Comparison of ENCODE assay signal across 8 cellular contexts in genomic region chr9:84271004-84271886, GRCh38.
DNase-seq lines count a peak whose midpoint lies in the region; ATAC-seq and TF ChIP-seq lines count a peak whose summit lies in the region.

No MANE protein-coding gene starts in this region.

- no peaks in the 10 kb centered on the region for H4K20me1 ChIP-seq in neural progenitor cell (ENCODE audit: low read depth)

- peak overlapping the region; percentile 44 for H3K4me3 ChIP-seq in neural progenitor cell
- peak overlapping the region; percentile 11 for H3K4me3 ChIP-seq in urinary bladder (ENCODE audit: low read depth, low read length)

- peaks cover 4% of the 10 kb centered on the region for H3F3A ChIP-seq in neural progenitor cell (ENCODE audit: low read depth)

- ATAC-seq in HG03135 (IDR thresholded peaks at IDR 0.05; ENCODE audit: unreplicated experiment) (peak; percentile 97), foreskin keratinocyte (peak; percentile 68)

- WGBS in urinary bladder = 20% methylated on average over 26 of the region's 26 CpGs

- TF ChIP-seq CTCF in foreskin keratinocyte (conservative IDR thresholded peaks at IDR 0.05) = no peak
- TF ChIP-seq CTCF in neural progenitor cell (IDR thresholded peaks at IDR 0.05) = no peak

- no peaks in the 10 kb centered on the region for H3K9me3 ChIP-seq in neural progenitor cell (ENCODE audit: low read depth)

- H2AFZ ChIP-seq in neural progenitor cell (replicated peaks) = peak overlapping the region; percentile 75

- H3K9ac ChIP-seq in neural progenitor cell = no peak overlapping the region

- H3K4me1 ChIP-seq in foreskin keratinocyte (no peaks in the 10 kb centered on the region), neural progenitor cell (peaks cover 25% of the 10 kb centered on the region), urinary bladder (ENCODE audit: insufficient read depth) (no peaks in the 10 kb centered on the region)

- H3K27ac Mint-ChIP-seq in neural progenitor cell = peak overlapping the region; percentile 93

- no peaks in the 10 kb centered on the region for H3K79me2 ChIP-seq in neural progenitor cell (ENCODE audit: low read depth)

- H3K27me3 ChIP-seq in foreskin keratinocyte = peaks cover 7% of the 10 kb centered on the region
- peaks cover 23% of the 10 kb centered on the region for H3K27me3 ChIP-seq in neural progenitor cell

- DNase-seq in activated T-cell treated with anti-CD3 and anti-CD28 coated beads for 48 hours (ENCODE audit: low read depth) (peak; percentile 50), foreskin keratinocyte (peak in 1 of 2 donors; percentile 34), neural progenitor cell (ENCODE audit: low spot score) (peak; percentile 94), T1000 (lab: John Stamatoyannopoulos, UW) (no peak)
- DNase-seq in activated T-cell treated with anti-CD3 and anti-CD28 coated beads, Interleukin-2, amount 50 U/mL, for 1 hour = no peak
- DNase-seq in activated CD8-positive, alpha-beta memory T cell treated with anti-CD3 and anti-CD28 coated beads, Interleukin-2, amount 50 U/mL, for 48 hours = peak; percentile 76

- peaks cover 34% of the 10 kb centered on the region for H3K4me1 Mint-ChIP-seq in neural progenitor cell

- H3K4me2 ChIP-seq in neural progenitor cell = peak overlapping the region; percentile 78

- H3K27ac ChIP-seq in foreskin keratinocyte (no peak overlapping the region), neural progenitor cell (no peak overlapping the region), urinary bladder (ENCODE audit: low read depth) (no peak overlapping the region)

- no peaks in the 10 kb centered on the region for H3K36me3 Mint-ChIP-seq in neural progenitor cell

- H3K27me3 Mint-ChIP-seq in neural progenitor cell (ENCODE audit: insufficient read depth, low read depth) = peaks cover 8% of the 10 kb centered on the region

- H3K36me3 ChIP-seq in neural progenitor cell (no peaks in the 10 kb centered on the region), urinary bladder (ENCODE audit: insufficient read depth) (no peaks in the 10 kb centered on the region)

- peak overlapping the region; percentile 82 for H3K4me3 Mint-ChIP-seq in neural progenitor cell

- H3K9me3 Mint-ChIP-seq in neural progenitor cell = no peaks in the 10 kb centered on the region

Comparison
In these comparisons a context has a peak if more than half of its experiments do, and no peak if none do; other contexts are left out.
1. DNase-seq: peak in activated T-cell treated with anti-CD3 and anti-CD28 coated beads for 48 hours (single experiment), activated CD8-positive, alpha-beta memory T cell treated with anti-CD3 and anti-CD28 coated beads, Interleukin-2, amount 50 U/mL, for 48 hours (single experiment) and neural progenitor cell (single experiment); none in activated T-cell treated with anti-CD3 and anti-CD28 coated beads, Interleukin-2, amount 50 U/mL, for 1 hour (single experiment) and T1000 (single experiment).